26 cellular contexts compared by ENCODE assay signal in genomic region chr3:98460220-98460619, GRCh38. TPM values are rescaled to one million over a fixed set of nuclear protein-coding genes. Genes with fewer than 3 reads are reported as not detected.
"Had no signal": no experiment of that assay in that cellular context is flagged by ENCODE, and none has a peak within 500 bp of the region (broad histone marks: within the 10 kb centered on the region; RNA-seq: fewer than 3 reads in every experiment).

No MANE protein-coding gene starts in this region.

- H3K4me3 Mint-ChIP-seq: activated B cell treated with CpG ODN at 0.5 μM for 24 hours; activated CD4-positive, alpha-beta memory T cell treated with anti-CD3 and anti-CD28 coated beads for 36 hours; activated naive CD8-positive, alpha-beta T cell; activated T-cell treated with anti-CD3 and anti-CD28 coated beads, Interleukin-2, amount 50 U/mL, for 24 hours; nephron progenitor cell; stimulated activated naive CD8-positive, alpha-beta T cell treated with anti-CD3 and anti-CD28 coated beads, Interleukin-15, Interleukin-2, amounts not matched to agents 100 ng/mL and 50 ng/mL, for 24 hours; T-helper 17 cell had no signal

- H3K4me3 ChIP-seq: heart right ventricle, tibial artery had no signal

- DNase-seq: activated B cell treated with CpG ODN at 0.5 μM for 24 hours; activated CD4-positive, alpha-beta memory T cell treated with anti-CD3 and anti-CD28 coated beads for 36 hours; activated CD4-positive, alpha-beta T cell treated with anti-CD3 and anti-CD28 coated beads for 48 hours; activated naive CD4-positive, alpha-beta T cell; activated T-cell treated with anti-CD3 and anti-CD28 coated beads, Interleukin-2, amount 50 U/mL, for 24 hours; cortex of kidney; heart right ventricle; left colon; mesenchymal stem cell; nephron progenitor cell; nucleus accumbens; right cardiac atrium; stimulated activated CD4-positive, alpha-beta T cell treated with anti-CD3 and anti-CD28 coated beads, Interleukin-4, amount 100 ng/mL, for 24 hours; T-helper 17 cell; tibial artery had no signal

- H3K9me3 Mint-ChIP-seq: nephron progenitor cell had no signal

- H2AFZ ChIP-seq: parathyroid adenoma had no signal

- H3K27me3 Mint-ChIP-seq: activated B cell treated with CpG ODN at 0.5 μM for 24 hours; activated CD4-positive, alpha-beta memory T cell treated with anti-CD3 and anti-CD28 coated beads for 36 hours; stimulated activated naive CD8-positive, alpha-beta T cell treated with anti-CD3 and anti-CD28 coated beads, Interleukin-15, Interleukin-2, amounts not matched to agents 100 ng/mL and 50 ng/mL, for 24 hours; T-helper 17 cell had no signal

- H3K4me1 Mint-ChIP-seq: activated B cell treated with CpG ODN at 0.5 μM for 24 hours, nephron progenitor cell, T-helper 17 cell had no signal

- H3K36me3 Mint-ChIP-seq: activated CD4-positive, alpha-beta memory T cell treated with anti-CD3 and anti-CD28 coated beads for 36 hours; activated naive CD8-positive, alpha-beta T cell had no signal

- H3K79me2 ChIP-seq: parathyroid adenoma had no signal

- H3K4me1 ChIP-seq: heart right ventricle, parathyroid adenoma, tibial artery had no signal

- H3K36me3 ChIP-seq: heart right ventricle, tibial artery had no signal

- H3K27ac ChIP-seq: heart right ventricle, parathyroid adenoma, tibial artery had no signal

- H3K27me3 ChIP-seq: heart right ventricle, tibial artery had no signal

- H3K27ac Mint-ChIP-seq: activated B cell treated with CpG ODN at 0.5 μM for 24 hours; activated CD4-positive, alpha-beta memory T cell treated with anti-CD3 and anti-CD28 coated beads for 36 hours; activated naive CD8-positive, alpha-beta T cell; activated T-cell treated with anti-CD3 and anti-CD28 coated beads, Interleukin-2, amount 50 U/mL, for 24 hours; activated T-helper 2 cell treated with anti-CD3 and anti-CD28 coated beads, Interferon-gamma antibody, Interleukin-2, Interleukin-4, amounts not matched to agents 10 μg/mL and 5 μg/mL and 100 μg/mL, durations not matched to agents 14 hours and 24 hours and 36 hours; nephron progenitor cell; stimulated activated naive CD8-positive, alpha-beta T cell treated with anti-CD3 and anti-CD28 coated beads, Interleukin-15, Interleukin-2, amounts not matched to agents 100 ng/mL and 50 ng/mL, for 24 hours; T-helper 17 cell had no signal

- ATAC-seq: heart right ventricle, left colon, right cardiac atrium, T-helper 17 cell had no signal

- H3K9ac ChIP-seq: parathyroid adenoma had no signal

RNA-seq across cellular contexts. Expression of gene OR5K1, which starts 2.8 kb away (rescaled TPM):
- total RNA-seq: activated B cell treated with CpG ODN at 0.5 μM for 24 hours; activated CD4-positive, alpha-beta memory T cell treated with anti-CD3 and anti-CD28 coated beads for 36 hours; activated T-helper 2 cell treated with anti-CD3 and anti-CD28 coated beads, Interferon-gamma antibody, Interleukin-2, Interleukin-4, amounts not matched to agents 10 μg/mL and 5 μg/mL and 100 μg/mL, durations not matched to agents 14 hours and 24 hours and 36 hours; cerebellum; epithelial cell of proximal tubule; fibroblast of villous mesenchyme; heart right ventricle; left colon; lower leg skin; mononuclear cell; pulmonary artery endothelial cell; right cardiac atrium; T-helper 17 cell; urinary bladder had no signal

RNA-seq across cellular contexts. Expression of gene OR5K2, which starts 37.3 kb away (rescaled TPM):
- total RNA-seq: activated B cell treated with CpG ODN at 0.5 μM for 24 hours; activated CD4-positive, alpha-beta memory T cell treated with anti-CD3 and anti-CD28 coated beads for 36 hours; activated T-helper 2 cell treated with anti-CD3 and anti-CD28 coated beads, Interferon-gamma antibody, Interleukin-2, Interleukin-4, amounts not matched to agents 10 μg/mL and 5 μg/mL and 100 μg/mL, durations not matched to agents 14 hours and 24 hours and 36 hours; cerebellum; epithelial cell of proximal tubule; fibroblast of villous mesenchyme; heart right ventricle; left colon; lower leg skin; mononuclear cell; pulmonary artery endothelial cell; right cardiac atrium; T-helper 17 cell; urinary bladder had no signal
